17 cellular contexts compared by ENCODE assay signal in the genomic region with DNA sequence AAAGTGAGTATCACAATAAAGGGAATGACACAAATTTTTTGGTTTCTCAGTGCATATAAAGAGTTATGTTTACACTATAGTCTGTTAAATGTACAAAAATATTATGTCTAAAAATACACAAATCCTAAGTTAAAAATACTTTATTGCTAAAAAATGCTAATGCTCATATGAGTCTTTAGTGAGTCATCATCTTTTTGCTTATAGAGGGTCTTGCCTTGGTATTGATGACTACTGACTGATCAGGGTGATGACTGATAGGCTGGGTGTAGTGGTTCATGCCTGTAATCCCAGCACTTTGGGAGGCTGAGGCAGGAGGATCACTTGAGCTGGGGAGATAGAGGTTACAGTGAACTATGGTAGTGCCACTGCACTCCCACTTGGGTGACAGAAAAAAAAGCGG. TPM values are rescaled to one million over a fixed set of nuclear protein-coding genes. Genes with fewer than 3 reads are reported as not detected.
"Had no signal": no experiment of that assay in that cellular context is flagged by ENCODE, and none has a peak within 500 bp of the region (broad histone marks: within the 10 kb centered on the region; RNA-seq: fewer than 3 reads in every experiment).

No MANE protein-coding gene starts in this region.

- H3K27ac Mint-ChIP-seq: naive thymus-derived CD8-positive, alpha-beta T cell; type B pancreatic cell had no signal

- ATAC-seq: gastrocnemius medialis; heart right ventricle; left lobe of liver; mucosa of descending colon; naive thymus-derived CD8-positive, alpha-beta T cell had no signal

- H3K27me3 Mint-ChIP-seq: naive thymus-derived CD8-positive, alpha-beta T cell; type B pancreatic cell had no signal

- H3K36me3 Mint-ChIP-seq: type B pancreatic cell had no signal

- H3K4me3 Mint-ChIP-seq: naive thymus-derived CD8-positive, alpha-beta T cell; type B pancreatic cell had no signal

- H3K4me1 Mint-ChIP-seq: naive thymus-derived CD8-positive, alpha-beta T cell had no signal

- DNase-seq: cortex of kidney; dorsolateral prefrontal cortex; effector CD8-positive, alpha-beta T cell; gastrocnemius medialis; heart right ventricle; hypothalamus; kidney glomerular epithelial cell; mammary epithelial cell; mucosa of descending colon; naive thymus-derived CD8-positive, alpha-beta T cell; posterior cingulate gyrus; small intestine; stimulated activated CD4-positive, alpha-beta T cell treated with anti-CD3 and anti-CD28 coated beads, Interleukin-12 subunit alpha, Interleukin-12 subunit beta, amount 100 ng/mL, for 4 hours; stimulated activated naive CD4-positive, alpha-beta T cell treated with Interleukin-2 at 50 U/mL for 16 hours; thyroid gland had no signal

- H3K9me3 Mint-ChIP-seq: naive thymus-derived CD8-positive, alpha-beta T cell; type B pancreatic cell had no signal

RNA-seq across cellular contexts. Expression of gene NUF2, which starts 12.9 kb away (rescaled TPM):
- total RNA-seq: gastrocnemius medialis had no signal
